ENCODE assay signal across 23 cellular contexts in genomic region chr2:5759949-5760348, GRCh38.
"Had no signal": no experiment of that assay in that cellular context is flagged by ENCODE, and none has a peak within 500 bp of the region (broad histone marks: within the 10 kb centered on the region; RNA-seq: fewer than 3 reads in every experiment).

No MANE protein-coding gene starts in this region.

- DNase-seq: colonic mucosa; cortex of kidney; effector CD8-positive, alpha-beta T cell; effector memory CD8-positive, alpha-beta T cell; endodermal cell; erythroblast; esophagus squamous epithelium; foreskin fibroblast; foreskin melanocyte; gastrocnemius medialis; glutamatergic neuron; heart right ventricle; hippocampal formation; left cardiac atrium; left lung; left ventricle myocardium superior; lower lobe of right lung; mesenchymal stem cell; mucosa of descending colon had no signal

- H3K4me3 Mint-ChIP-seq: dendritic cell treated with granulocyte-macrophage colony-stimulating factor and Interleukin-4, amounts not matched to agents 40 ng/mL and 50 ng/mL, for 4 days; effector memory CD8-positive, alpha-beta T cell; endodermal cell; mesothelial cell of epicardium had no signal

- H3K27ac ChIP-seq: colonic mucosa, epithelial cell of prostate, esophagus squamous epithelium, gastrocnemius medialis, heart right ventricle, left lung, lower lobe of right lung had no signal

- H3K27ac Mint-ChIP-seq: dendritic cell treated with granulocyte-macrophage colony-stimulating factor and Interleukin-4, amounts not matched to agents 40 ng/mL and 50 ng/mL, for 4 days; effector memory CD8-positive, alpha-beta T cell; endodermal cell; mesothelial cell of epicardium had no signal

- H3K9me3 ChIP-seq: colonic mucosa, esophagus squamous epithelium, gastrocnemius medialis, heart right ventricle, left lung, lower lobe of right lung had no signal

- H3K4me3 ChIP-seq: colonic mucosa, esophagus squamous epithelium, gastrocnemius medialis, heart right ventricle, left lung, lower lobe of right lung, mucosa of descending colon had no signal

- H3K27me3 Mint-ChIP-seq: dendritic cell treated with granulocyte-macrophage colony-stimulating factor and Interleukin-4, amounts not matched to agents 40 ng/mL and 50 ng/mL, for 4 days; effector memory CD8-positive, alpha-beta T cell had no signal

- H3K9me3 Mint-ChIP-seq: dendritic cell treated with granulocyte-macrophage colony-stimulating factor and Interleukin-4, amounts not matched to agents 40 ng/mL and 50 ng/mL, for 4 days; mesothelial cell of epicardium had no signal

- H3K27me3 ChIP-seq: colonic mucosa, esophagus squamous epithelium, gastrocnemius medialis had no signal

- H3K36me3 Mint-ChIP-seq: mesothelial cell of epicardium had no signal

- H3K36me3 ChIP-seq: colonic mucosa, esophagus squamous epithelium, gastrocnemius medialis, heart right ventricle, left lung, lower lobe of right lung had no signal

- ATAC-seq: effector memory CD8-positive, alpha-beta T cell; esophagus mucosa; gastrocnemius medialis; heart right ventricle; left cardiac atrium; left lung; left ventricle myocardium superior; lower lobe of right lung; mucosa of descending colon had no signal

- H3K4me1 ChIP-seq: colonic mucosa, esophagus squamous epithelium, gastrocnemius medialis, heart right ventricle, left lung, lower lobe of right lung had no signal
